10 cellular contexts compared by ENCODE assay signal in the genomic region with DNA sequence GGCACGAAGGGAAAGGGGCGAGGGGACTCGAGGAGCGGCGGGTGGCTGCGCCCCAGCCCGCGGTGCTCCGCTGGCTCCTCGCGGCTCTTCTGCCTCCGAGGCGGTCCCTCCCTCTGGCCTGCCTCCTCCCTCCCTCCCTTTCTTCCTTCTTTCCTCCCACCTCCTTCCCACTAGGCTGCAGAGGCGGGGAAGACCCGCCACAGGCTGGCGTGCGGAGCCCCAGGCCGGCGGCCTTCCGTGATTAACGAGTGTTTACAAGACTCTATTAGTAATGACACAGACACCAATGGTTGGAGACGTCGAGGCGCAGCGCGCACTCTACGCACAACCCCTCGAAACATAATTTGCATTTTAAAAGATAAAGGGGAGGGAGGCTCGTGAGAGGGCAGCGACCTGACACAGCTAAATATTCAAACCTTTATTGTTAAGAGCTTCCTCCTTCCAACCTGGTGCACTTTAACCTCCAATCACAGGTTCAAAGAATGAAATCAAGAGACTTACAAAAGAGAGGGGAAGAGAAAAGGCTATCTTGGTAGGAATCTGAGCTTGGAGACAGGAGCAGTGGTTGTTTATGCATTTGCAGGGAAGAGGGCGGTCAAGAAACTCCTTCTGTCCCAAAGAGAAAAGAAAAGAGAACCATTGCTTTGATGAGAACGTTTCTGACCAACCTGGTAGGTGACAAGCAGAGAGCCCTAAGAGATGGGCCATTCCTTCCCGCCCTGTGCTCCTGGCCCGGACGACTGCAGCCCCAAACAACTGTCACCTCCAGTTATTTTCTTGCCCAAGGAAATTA. TPM values are rescaled to one million over a fixed set of nuclear protein-coding genes. Genes with fewer than 3 reads are reported as not detected.
DNase-seq lines count a peak whose midpoint lies in the region; ATAC-seq and TF ChIP-seq lines count a peak whose summit lies in the region.
"Had no signal": no experiment of that assay in that cellular context is flagged by ENCODE, and none has a peak within 500 bp of the region (broad histone marks: within the 10 kb centered on the region; RNA-seq: fewer than 3 reads in every experiment).

A gene with protein sequence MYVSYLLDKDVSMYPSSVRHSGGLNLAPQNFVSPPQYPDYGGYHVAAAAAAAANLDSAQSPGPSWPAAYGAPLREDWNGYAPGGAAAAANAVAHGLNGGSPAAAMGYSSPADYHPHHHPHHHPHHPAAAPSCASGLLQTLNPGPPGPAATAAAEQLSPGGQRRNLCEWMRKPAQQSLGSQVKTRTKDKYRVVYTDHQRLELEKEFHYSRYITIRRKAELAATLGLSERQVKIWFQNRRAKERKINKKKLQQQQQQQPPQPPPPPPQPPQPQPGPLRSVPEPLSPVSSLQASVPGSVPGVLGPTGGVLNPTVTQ (minus strand): TSS at position 243 of the 793 bp plus-strand sequence. CDS start 309 bp downstream, outside the sequence.

- no peak for TF ChIP-seq EP300 in upper lobe of left lung (IDR thresholded peaks at IDR 0.05)

- H3K9me2 ChIP-seq in HCT116 (ENCODE audit: insufficient read depth), result no peaks in the 10 kb centered on the region

- H4K20me1 ChIP-seq in BLaER1 (peaks cover 82% of the 10 kb centered on the region), HCT116 (ENCODE audit: insufficient read depth) (no peaks in the 10 kb centered on the region)

- H3K9ac ChIP-seq in BLaER1 (no peak within 1 kb of the TSS), HCT116 (ENCODE audit: low read length) (peak within 1 kb of the TSS; percentile 94)

- CTCF ChIA-PET in HCT116 (lab: Charles Lee), result interaction anchor here (0.6 to 2.9 kb wide), 6 partner anchors 11 to 607 kb away, joined by 3 to 14 read pairs (median 4); no protein-coding TSS in a partner anchor

- no TSS peak for BruUV-seq in HCT116 (replicated peaks; lab: Mats Ljungman, UMichigan)

- H3K27ac ChIP-seq in BLaER1, result no peak within 1 kb of the TSS
- peak within 1 kb of the TSS; percentile 83 for H3K27ac ChIP-seq in HCT116 (ENCODE audit: low read depth, low read length)
- no peak within 1 kb of the TSS for H3K27ac ChIP-seq in caudate nucleus (ENCODE audit: low read depth, low read length)
- no peak within 1 kb of the TSS for H3K27ac ChIP-seq in upper lobe of left lung

- 5 to 6% methylated on average over 27 to 35 of the region's 35 CpGs for WGBS in upper lobe of left lung, 2 donors

- no peak within 1 kb of the TSS for H3K4me2 ChIP-seq in BLaER1
- H3K4me2 ChIP-seq in HCT116 (ENCODE audit: low read length), result peak within 1 kb of the TSS; percentile 97

- peaks cover 40% of the 10 kb centered on the region for H3K79me2 ChIP-seq in HCT116 (ENCODE audit: insufficient read depth, low read length)

- H3K27me3 Mint-ChIP-seq in activated T-helper 17 cell treated with anti-CD3 and anti-CD28 coated beads, Interleukin-2, amount 50 U/mL, for 72 hours, result peaks cover 59% of the 10 kb centered on the region
- peaks cover 100% of the 10 kb centered on the region for H3K27me3 Mint-ChIP-seq in mesothelial cell of epicardium (ENCODE audit: low read depth)

- H3K27ac Mint-ChIP-seq in activated T-helper 17 cell treated with anti-CD3 and anti-CD28 coated beads, Interleukin-2, amount 50 U/mL, for 72 hours, result no peak within 1 kb of the TSS
- H3K27ac Mint-ChIP-seq in mesothelial cell of epicardium, result no peak within 1 kb of the TSS

- peak within 1 kb of the TSS; percentile 43 for H2AFZ ChIP-seq in HCT116 (ENCODE audit: low read depth, low read length, poor library complexity, severe bottlenecking)

- TF ChIP-seq RAD21 in HCT116 (IDR thresholded peaks at IDR 0.05; ENCODE audit: low read depth), result no peak

- H3K9me3 Mint-ChIP-seq in activated T-helper 17 cell treated with anti-CD3 and anti-CD28 coated beads, Interleukin-2, amount 50 U/mL, for 72 hours, result no peaks in the 10 kb centered on the region
- H3K9me3 Mint-ChIP-seq in mesothelial cell of epicardium, result no peaks in the 10 kb centered on the region

- H3K4me3 Mint-ChIP-seq in activated T-helper 17 cell treated with anti-CD3 and anti-CD28 coated beads, Interleukin-2, amount 50 U/mL, for 72 hours, result peak within 1 kb of the TSS; percentile 44
- H3K4me3 Mint-ChIP-seq in mesothelial cell of epicardium, result peak within 1 kb of the TSS; percentile 54

- TF ChIP-seq POLR2A in HCT116 (IDR thresholded peaks at IDR 0.05; ENCODE audit: borderline replicate concordance, extremely low read depth, insufficient read depth, insufficient read length) (peak; percentile 85), upper lobe of left lung (IDR thresholded peaks at IDR 0.05) (no peak)

- H3K4me1 ChIP-seq in BLaER1 (no peaks in the 10 kb centered on the region; the same call in 1 of the 2 replicates), HCT116 (ENCODE audit: control insufficient read depth in 1 of 2, insufficient read depth in 2 of 2, low read length in 2 of 2) (peaks cover 6 to 20% of the 10 kb centered on the region in 2 experiments; a peak in 3 of 4 replicates), upper lobe of left lung (peaks cover 4 to 42% (median 15%) of the 10 kb centered on the region in 4 donors)

- H3K36me3 ChIP-seq in BLaER1 (no peaks in the 10 kb centered on the region), HCT116 (ENCODE audit: control insufficient read depth in 1 of 2, insufficient read depth in 2 of 2, low read length in 2 of 2) (no peaks in the 10 kb centered on the region), upper lobe of left lung (no peaks in the 10 kb centered on the region)

- H3K4me3 ChIP-seq in BLaER1 (peak within 1 kb of the TSS; percentile 22; the same call in 1 of the 2 replicates), HCT116 (replicated peaks in 1 of 2; ENCODE audit: low read depth in 1 of 2, low read length in 2 of 2) (peak within 1 kb of the TSS; percentile 81 to 84), upper lobe of left lung (peak within 1 kb of the TSS in 1 of 4 donors; percentile 24)

- POLR2A ChIA-PET in HCT116 (lab: Charles Lee), result interaction anchor here (1.0 to 1.9 kb wide), 3 partner anchors 13 to 586 kb away, joined by 3 to 5 read pairs (median 3); no protein-coding TSS in a partner anchor

- RAD21 ChIA-PET in HCT116 (lab: Charles Lee; ENCODE audit: low non-redundant PET in 1 of 2, low total read pairs in 2 of 2, uncharacterized antibody in 2 of 2, unreplicated experiment in 2 of 2), result no interaction called here

- intact Hi-C loops in HCT116 (cut with micrococcal nuclease), result loop anchor here (5.0 kb wide), 1 partner anchor 587 kb away; no protein-coding TSS in a partner anchor

- H3K4me1 Mint-ChIP-seq in activated T-helper 17 cell treated with anti-CD3 and anti-CD28 coated beads, Interleukin-2, amount 50 U/mL, for 72 hours, result peaks cover 6% of the 10 kb centered on the region
- H3K4me1 Mint-ChIP-seq in mesothelial cell of epicardium, result peaks cover 26% of the 10 kb centered on the region

- no peak for TF ChIP-seq CTCF in HCT116 (IDR thresholded peaks at IDR 0.05 in 2 of 3, conservative IDR thresholded peaks at IDR 0.05 in 1 of 3; ENCODE audit: borderline replicate concordance in 1 of 3, insufficient read depth in 1 of 3, low read depth in 2 of 3, low read length in 2 of 3)
- no peak for TF ChIP-seq CTCF in mesothelial cell of epicardium (IDR thresholded peaks at IDR 0.05; ENCODE audit: unreplicated experiment)
- no peak for TF ChIP-seq CTCF in upper lobe of left lung (IDR thresholded peaks at IDR 0.05)

- H3K9me3 ChIP-seq in BLaER1, result peaks cover 19% of the 10 kb centered on the region
- H3K9me3 ChIP-seq in HCT116 (ENCODE audit: control insufficient read depth in 1 of 2, insufficient read depth in 1 of 2, low read depth in 1 of 2, low read length in 2 of 2), result no peaks in the 10 kb centered on the region
- H3K9me3 ChIP-seq in upper lobe of left lung, result no peaks in the 10 kb centered on the region

- peaks cover 100% of the 10 kb centered on the region for H3K27me3 ChIP-seq in BLaER1
- no peaks in the 10 kb centered on the region for H3K27me3 ChIP-seq in HCT116 (ENCODE audit: insufficient read depth, low read length)
- peaks cover 3 to 78% (median 47%) of the 10 kb centered on the region in 4 donors for H3K27me3 ChIP-seq in upper lobe of left lung

- peak; percentile 84 for ATAC-seq in HCT116
- no peak for ATAC-seq in activated T-helper 17 cell treated with anti-CD3 and anti-CD28 coated beads, Interleukin-2, amount 50 U/mL, for 72 hours (replicated peaks)
- ATAC-seq in upper lobe of left lung (ENCODE audit: low FRiP score in 2 of 2), result no peak

- H3K36me3 Mint-ChIP-seq in activated T-helper 17 cell treated with anti-CD3 and anti-CD28 coated beads, Interleukin-2, amount 50 U/mL, for 72 hours (ENCODE audit: low read depth), result peaks cover 5% of the 10 kb centered on the region
- H3K36me3 Mint-ChIP-seq in mesothelial cell of epicardium, result no peaks in the 10 kb centered on the region

- DNase-seq in HCT116 (ENCODE audit: low read depth, low spot score) (peak; percentile 55), mesothelial cell of epicardium (ENCODE audit: low spot score in 2 of 2, unreplicated experiment in 2 of 2) (no peak), caudate nucleus (lab: John Stamatoyannopoulos, UW) (no peak), NCI-H2081 treated with DMSO at 0.1 percent for 48 hours (lab: John Stamatoyannopoulos, UW) (no peak), upper lobe of left lung (no peak)
- DNase-seq in stimulated activated CD4-positive, alpha-beta T cell treated with anti-CD3 and anti-CD28 coated beads, Interleukin-15, amount 100 ng/mL, for 24 hours, result no peak
- DNase-seq: activated CD4-positive, alpha-beta T cell treated with anti-CD3 and anti-CD28 coated beads for 48 hours had no signal

TF ChIP-seq in HCT116, 20 proteins besides CTCF, POLR2A, EP300 and RAD21:
- TF ChIP-seq, protein P1, sequence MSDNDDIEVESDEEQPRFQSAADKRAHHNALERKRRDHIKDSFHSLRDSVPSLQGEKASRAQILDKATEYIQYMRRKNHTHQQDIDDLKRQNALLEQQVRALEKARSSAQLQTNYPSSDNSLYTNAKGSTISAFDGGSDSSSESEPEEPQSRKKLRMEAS (IDR thresholded peaks at IDR 0.05), result peak; percentile 25
- 0 out of 2 replicates have a peak, but pooled peaks have one; percentile 54 for TF ChIP-seq CBX3 (IDR thresholded peaks at IDR 0.05; ENCODE audit: low read depth)
- TF ChIP-seq POLR2AphosphoS5 (IDR thresholded peaks at IDR 0.05; ENCODE audit: low read depth, low read length), result peak; percentile 84
- TF ChIP-seq JUND (IDR thresholded peaks at IDR 0.05), result 0 out of 2 replicates have a peak, but pooled peaks have one; percentile 6
- TF ChIP-seq CEBPB (IDR thresholded peaks at IDR 0.05; ENCODE audit: low read depth), result no peak
- no peak for TF ChIP-seq ZFX (IDR thresholded peaks at IDR 0.05)
- peak; percentile 73; the same call in 1 of the 2 replicates for TF ChIP-seq SIN3A (IDR thresholded peaks at IDR 0.05; ENCODE audit: low read depth)

RNA-seq across cellular contexts. Expression of the gene that starts here (rescaled TPM):
- 12.5 TPM for total RNA-seq in HCT116 (2021; ENCODE audit: unreplicated experiment)
- polyA plus RNA-seq in HCT116 (2012), result 10.4 and 11.8 TPM in 2 replicates
- not detected for total RNA-seq in activated T-helper 17 cell treated with anti-CD3 and anti-CD28 coated beads, Interleukin-2, amount 50 U/mL, for 72 hours
- total RNA-seq in mesothelial cell of epicardium, result 0.05 to 0.16 TPM in 2 of 3 replicates, not detected in the other
- total RNA-seq in upper lobe of left lung, result under 1 TPM in 1 of 6 donors, not detected in 5; 0.14 TPM
- total RNA-seq: Daoy had no signal

Comparison
In these comparisons a context has a peak if more than half of its experiments do, and no peak if none do; other contexts are left out.
1. RNA of the gene that starts here (total RNA-seq): 12.5 TPM in HCT116 (single experiment); 0.05 to 0.16 TPM in mesothelial cell of epicardium, not detected in activated T-helper 17 cell treated with anti-CD3 and anti-CD28 coated beads, Interleukin-2, amount 50 U/mL, for 72 hours and 0.14 TPM in upper lobe of left lung; every median in the first group is over 10 times any median in the second.